ENCODE assay signal across 16 cellular contexts in the genomic region with DNA sequence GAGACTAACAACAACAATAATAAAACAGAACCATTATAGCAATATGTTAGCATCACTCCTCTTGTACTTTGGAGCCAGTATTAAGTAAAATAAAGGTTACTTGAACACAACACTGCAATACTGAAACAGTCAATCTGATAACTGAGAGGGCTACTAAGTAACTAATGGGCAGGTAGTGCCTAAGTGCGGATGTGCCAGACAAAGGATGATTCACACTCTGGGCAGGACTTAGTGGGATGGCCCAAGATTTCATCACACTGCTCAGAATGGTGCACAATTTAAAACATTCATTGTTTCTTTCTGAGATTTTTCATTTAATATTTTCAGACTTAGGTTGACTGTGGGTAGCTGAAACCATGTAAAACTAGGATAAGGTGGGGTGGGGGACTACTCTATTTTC.
"Had no signal": no experiment of that assay in that cellular context is flagged by ENCODE, and none has a peak within 500 bp of the region (broad histone marks: within the 10 kb centered on the region; RNA-seq: fewer than 3 reads in every experiment).

No MANE protein-coding gene starts in this region.

- FAIRE-seq: frontal cortex, islet of Langerhans, TTC549 had no signal

- H3K4me1 ChIP-seq: esophagus muscularis mucosa, heart left ventricle, testis had no signal

- H3K4me3 ChIP-seq: esophagus muscularis mucosa, heart left ventricle, ovary, testis had no signal

- H3K27me3 ChIP-seq: esophagus muscularis mucosa, heart left ventricle, ovary, testis had no signal

- ATAC-seq: heart left ventricle; stimulated activated naive CD8-positive, alpha-beta T cell treated with anti-CD3 and anti-CD28 coated beads, Interleukin-15, amount 100 ng/mL, for 72 hours had no signal

- DNase-seq: activated CD4-positive, CD25-positive, alpha-beta regulatory T cell; activated effector memory CD4-positive, alpha-beta T cell treated with Interleukin-2 at 50 U/mL for 16 hours; activated T-cell treated with anti-CD3 and anti-CD28 coated beads, Interleukin-2, amount 50 U/mL, for 1 hour; amniotic stem cell; cerebellar nuclear complex; dermis blood vessel endothelial cell; heart left ventricle; ovary; stimulated activated CD4-positive, alpha-beta T cell treated with anti-CD3 and anti-CD28 coated beads, Interleukin-4, amount 100 ng/mL, for 24 hours; stimulated activated naive CD8-positive, alpha-beta T cell treated with anti-CD3 and anti-CD28 coated beads, Interleukin-15, amount 100 ng/mL, for 72 hours; T-helper 2 cell had no signal

- H3K36me3 ChIP-seq: esophagus muscularis mucosa, heart left ventricle, ovary had no signal

- H3K9me3 ChIP-seq: esophagus muscularis mucosa, heart left ventricle, ovary, testis had no signal

- H3K27ac ChIP-seq: esophagus muscularis mucosa, heart left ventricle, ovary, testis had no signal
